ENCODE assay signal across 11 cellular contexts in the genomic region with DNA sequence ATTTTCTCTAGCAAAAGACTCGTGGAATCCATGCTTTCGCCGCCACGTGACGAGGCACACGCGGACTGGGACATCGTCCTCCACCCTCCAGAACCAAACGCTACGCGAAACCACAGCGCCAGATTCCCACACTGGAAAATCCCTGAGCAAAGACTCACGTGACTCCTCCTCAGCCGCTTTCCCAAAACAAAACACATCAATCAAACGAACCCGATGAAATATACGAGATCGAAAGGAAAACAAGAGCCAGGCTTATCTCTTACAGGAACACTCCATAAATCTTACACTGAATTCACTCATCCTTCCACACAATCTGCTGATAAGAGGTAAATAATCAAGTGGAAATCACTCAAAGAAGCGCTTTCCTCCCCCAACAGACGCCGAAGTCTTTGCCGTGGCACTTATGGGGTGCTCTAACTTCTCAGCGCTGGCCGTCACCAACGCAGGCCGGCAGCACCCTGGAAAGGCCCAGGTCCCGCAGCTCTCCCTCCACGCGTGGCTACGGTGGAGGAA. TPM values are rescaled to one million over a fixed set of nuclear protein-coding genes. Genes with fewer than 3 reads are reported as not detected.
A peak's percentile ranks its signal among the peaks of the same experiment; 100 is the strongest.
DNase-seq lines count a peak whose midpoint lies in the region; ATAC-seq and TF ChIP-seq lines count a peak whose summit lies in the region.
"Had no signal": no experiment of that assay in that cellular context is flagged by ENCODE, and none has a peak within 500 bp of the region (broad histone marks: within the 10 kb centered on the region; RNA-seq: fewer than 3 reads in every experiment).

No MANE protein-coding gene starts in this region.

- H3K27me3 ChIP-seq in body of pancreas (no peaks in the 10 kb centered on the region), hepatocyte (no peaks in the 10 kb centered on the region)
- H3K27me3 ChIP-seq: tibial nerve had no signal

- peak overlapping the region; percentile 12 to 83 (median 74) for H3K27ac ChIP-seq in body of pancreas
- H3K27ac ChIP-seq in hepatocyte: no peak overlapping the region

- H3K4me3 Mint-ChIP-seq in Calu3 (ENCODE audit: low read depth, unreplicated experiment): peak overlapping the region; percentile 72
- H3K4me3 Mint-ChIP-seq: CD4-positive, CD25-positive, alpha-beta regulatory T cell; immature natural killer cell had no signal

- no peak for TF ChIP-seq POLR2A in body of pancreas (IDR thresholded peaks at IDR 0.05)

- H3K4me1 ChIP-seq in body of pancreas: peaks cover 33% of the 10 kb centered on the region
- peaks cover 14% of the 10 kb centered on the region for H3K4me1 ChIP-seq in hepatocyte (ENCODE audit: insufficient read depth)

- peaks cover 74% of the 10 kb centered on the region for H4K20me1 ChIP-seq in hepatocyte (ENCODE audit: insufficient read depth, poor library complexity, severe bottlenecking)

- peaks cover 14% of the 10 kb centered on the region for H3K4me1 Mint-ChIP-seq in Calu3 (ENCODE audit: low read depth, unreplicated experiment)

- no peaks in the 10 kb centered on the region for H3K27me3 Mint-ChIP-seq in Calu3 (ENCODE audit: unreplicated experiment)

- peak overlapping the region; percentile 59 for H3K4me2 ChIP-seq in hepatocyte

- no peak for TF ChIP-seq CTCF in Calu3 (IDR thresholded peaks at IDR 0.05; ENCODE audit: unreplicated experiment)
- TF ChIP-seq CTCF in body of pancreas (IDR thresholded peaks at IDR 0.05): peak in 1 of 7 experiments; percentile 9
- no peak for TF ChIP-seq CTCF in hepatocyte (IDR thresholded peaks at IDR 0.05; ENCODE audit: poor library complexity)

- ATAC-seq in body of pancreas (peak; percentile 64), GM19351 (IDR thresholded peaks at IDR 0.05; ENCODE audit: unreplicated experiment) (no peak), HG03045 (IDR thresholded peaks at IDR 0.05; ENCODE audit: unreplicated experiment) (no peak), HG03442 (IDR thresholded peaks at IDR 0.05; ENCODE audit: unreplicated experiment) (no peak), HG03354 (IDR thresholded peaks at IDR 0.05; ENCODE audit: poor library complexity, severe bottlenecking, unreplicated experiment) (no peak)

- intact Hi-C loops in Calu3 (cut with micrococcal nuclease; ENCODE audit: unreplicated experiment) (no loop called here), body of pancreas (cut with DNase I) (no loop called here)

- 48 to 53% methylated on average over 30 of the region's 30 CpGs for WGBS in body of pancreas, 2 donors
- WGBS in hepatocyte (ENCODE audit: low lambda C conversion rate, missing lambda C conversion rate): 76% methylated on average over 30 of the region's 30 CpGs

- H3K79me2 ChIP-seq in hepatocyte: peaks cover 99% of the 10 kb centered on the region

- H3K4me3 ChIP-seq in body of pancreas (no peak overlapping the region), hepatocyte (no peak overlapping the region)
- H3K4me3 ChIP-seq: tibial nerve had no signal

- H3K36me3 ChIP-seq in body of pancreas (replicated peaks in 1 of 2; ENCODE audit: insufficient read depth in 1 of 2, low read depth in 2 of 2): no peaks in the 10 kb centered on the region
- H3K36me3 ChIP-seq in hepatocyte (replicated peaks; ENCODE audit: insufficient read depth, low read depth): no peaks in the 10 kb centered on the region
- H3K36me3 ChIP-seq: tibial nerve had no signal

- BruUV-seq in Calu3 (replicated peaks; lab: Mats Ljungman, UMichigan): no TSS peak

- H2AFZ ChIP-seq in hepatocyte: no peak overlapping the region

- CTCF ChIA-PET in Calu3 (lab: Charles Lee): no interaction called here

- no peaks in the 10 kb centered on the region for H3K9me2 ChIP-seq in hepatocyte (replicated peaks; ENCODE audit: insufficient read depth)

- peaks cover 16% of the 10 kb centered on the region for H3K36me3 Mint-ChIP-seq in Calu3 (ENCODE audit: insufficient read depth, unreplicated experiment)
- H3K36me3 Mint-ChIP-seq: CD4-positive, CD25-positive, alpha-beta regulatory T cell had no signal

- H3K9me3 ChIP-seq in body of pancreas (no peaks in the 10 kb centered on the region), hepatocyte (ENCODE audit: low read depth) (no peaks in the 10 kb centered on the region)
- H3K9me3 ChIP-seq: tibial nerve had no signal

- peak overlapping the region; percentile 60 for H3K27ac Mint-ChIP-seq in Calu3 (ENCODE audit: unreplicated experiment)
- H3K27ac Mint-ChIP-seq: immature natural killer cell had no signal

- DNase-seq in Calu3 (peak; percentile 22), body of pancreas (peak; percentile 52 to 72 (median 61)), hepatocyte (ENCODE audit: low spot score) (no peak), pulmonary artery endothelial cell (ENCODE audit: low read depth, low spot score) (peak; percentile 17)
- DNase-seq: CD4-positive, CD25-positive, alpha-beta regulatory T cell; immature natural killer cell had no signal

- H3K9me3 Mint-ChIP-seq in Calu3 (ENCODE audit: low read depth, unreplicated experiment): no peaks in the 10 kb centered on the region
- H3K9me3 Mint-ChIP-seq: immature natural killer cell had no signal

RNA-seq across cellular contexts. Expression of a gene that starts 23.8 kb away (rescaled TPM):
- 11.0 and 13.2 TPM in 2 replicates for total RNA-seq in Calu3 (2022)
- total RNA-seq in body of pancreas: 10 to 100 TPM in 1 of 2 donors, 1 to 10 TPM in 1; 9.6 to 11.9 TPM
- total RNA-seq in hepatocyte: 9.9 and 12.8 TPM in 2 replicates
- 11.1 and 13.2 TPM in 2 replicates for polyA plus RNA-seq in hepatocyte
- total RNA-seq in pulmonary artery endothelial cell: 1.8 and 5.1 TPM in 2 replicates
